Comparison of ENCODE assay signal across 1 cellular context in genomic region chr5:16896767-16897166, GRCh38.
TF ChIP-seq lines count a peak whose summit lies in the region.

No MANE protein-coding gene starts in this region.

TF ChIP-seq in K562, 482 proteins besides CTCF, POLR2A, EP300 and RAD21:
- TF ChIP-seq ZNF512 (tag; IDR thresholded peaks at IDR 0.05) (peak; percentile 29; the same call in 1 of the 2 replicates), TGIF2 (CRISPR knock-in tag; IDR thresholded peaks at IDR 0.05) (no peak)
TF ChIP-seq in K562: peak in this region for 1.
